In genomic region chr7:139177696-139178095, GRCh38 we compare ENCODE assay signal across 39 cellular contexts.
"Had no signal": no experiment of that assay in that cellular context is flagged by ENCODE, and none has a peak within 500 bp of the region (broad histone marks: within the 10 kb centered on the region; RNA-seq: fewer than 3 reads in every experiment).

No MANE protein-coding gene starts in this region.

- ATAC-seq: activated naive CD4-positive, alpha-beta T cell treated with anti-CD3 and anti-CD28 coated beads, Interleukin-2, amount 50 U/mL, for 72 hours; activated naive CD8-positive, alpha-beta T cell treated with anti-CD3 and anti-CD28 coated beads, Interleukin-2, amount 50 U/mL, for 24 hours; activated T-cell treated with anti-CD3 and anti-CD28 coated beads, Interleukin-2, amount 50 U/mL, for 4 hours; activated T-cell treated with anti-CD3 and anti-CD28 coated beads, Interleukin-2, amount 50 U/mL, for 72 hours; activated T-helper 17 cell treated with anti-CD3 and anti-CD28 coated beads, Interleukin-2, amount 50 U/mL, for 72 hours; body of pancreas had no signal

- H3K27ac ChIP-seq: adrenal gland, ascending aorta, body of pancreas, brain microvascular endothelial cell, breast epithelium, cardiac muscle cell had no signal

- H3K9me3 Mint-ChIP-seq: activated naive CD4-positive, alpha-beta T cell treated with anti-CD3 and anti-CD28 coated beads for 36 hours; activated naive CD4-positive, alpha-beta T cell treated with anti-CD3 and anti-CD28 coated beads, Interleukin-2, amount 10 ng/mL, durations not matched to agents 7 days and 5 days; activated naive CD4-positive, alpha-beta T cell treated with anti-CD3 and anti-CD28 coated beads, Interleukin-2, amount 50 U/mL, for 24 hours; activated naive CD4-positive, alpha-beta T cell treated with anti-CD3 and anti-CD28 coated beads, Interleukin-2, amount 50 U/mL, for 72 hours; activated naive CD8-positive, alpha-beta T cell treated with anti-CD3 and anti-CD28 coated beads for 36 hours; activated naive CD8-positive, alpha-beta T cell treated with anti-CD3 and anti-CD28 coated beads, Interleukin-2, amount 10 ng/mL, durations not matched to agents 7 days and 5 days; activated naive CD8-positive, alpha-beta T cell treated with anti-CD3 and anti-CD28 coated beads, Interleukin-2, amount 50 U/mL, for 24 hours; activated T-cell treated with anti-CD3 and anti-CD28 coated beads, Interleukin-2, amount 50 U/mL, for 24 hours; activated T-cell treated with anti-CD3 and anti-CD28 coated beads, Interleukin-2, amount 50 U/mL, for 4 hours; activated T-cell treated with anti-CD3 and anti-CD28 coated beads, Interleukin-2, amount 50 U/mL, for 72 hours; activated T-helper 1 cell treated with anti-CD3 and anti-CD28 coated beads, Interleukin-12 subunit alpha, Interleukin-12 subunit beta, Interleukin-2, Interleukin-4 antibody, amounts not matched to agents 30 ng/mL and 10 ng/mL and 1 ng/mL, durations not matched to agents 14 hours and 24 hours and 36 hours; activated T-helper 17 cell treated with anti-CD3 and anti-CD28 coated beads, Interleukin-2, amount 50 U/mL, for 72 hours; activated T-helper 2 cell treated with anti-CD3 and anti-CD28 coated beads, Interferon-gamma antibody, Interleukin-2, Interleukin-4, amounts not matched to agents 10 μg/mL and 5 μg/mL and 100 μg/mL, durations not matched to agents 14 hours and 24 hours and 36 hours; brain; central memory CD8-positive, alpha-beta T cell had no signal

- H3K4me1 Mint-ChIP-seq: activated naive CD4-positive, alpha-beta T cell treated with anti-CD3 and anti-CD28 coated beads, Interleukin-2, amount 10 ng/mL, durations not matched to agents 7 days and 5 days; activated naive CD4-positive, alpha-beta T cell treated with anti-CD3 and anti-CD28 coated beads, Interleukin-2, amount 50 U/mL, for 24 hours; activated naive CD8-positive, alpha-beta T cell treated with anti-CD3 and anti-CD28 coated beads for 36 hours; activated naive CD8-positive, alpha-beta T cell treated with anti-CD3 and anti-CD28 coated beads, Interleukin-2, amount 10 ng/mL, durations not matched to agents 7 days and 5 days; activated naive CD8-positive, alpha-beta T cell treated with anti-CD3 and anti-CD28 coated beads, Interleukin-2, amount 50 U/mL, for 24 hours; activated T-helper 17 cell treated with anti-CD3 and anti-CD28 coated beads, Interleukin-2, amount 50 U/mL, for 72 hours; brain; central memory CD8-positive, alpha-beta T cell had no signal

- H3K27me3 Mint-ChIP-seq: activated naive CD4-positive, alpha-beta T cell treated with anti-CD3 and anti-CD28 coated beads, Interleukin-2, amount 10 ng/mL, durations not matched to agents 7 days and 5 days; activated naive CD4-positive, alpha-beta T cell treated with anti-CD3 and anti-CD28 coated beads, Interleukin-2, amount 50 U/mL, for 24 hours; activated naive CD8-positive, alpha-beta T cell; activated naive CD8-positive, alpha-beta T cell treated with anti-CD3 and anti-CD28 coated beads for 36 hours; activated naive CD8-positive, alpha-beta T cell treated with anti-CD3 and anti-CD28 coated beads, Interleukin-2, amount 10 ng/mL, durations not matched to agents 7 days and 5 days; activated naive CD8-positive, alpha-beta T cell treated with anti-CD3 and anti-CD28 coated beads, Interleukin-2, amount 50 U/mL, for 24 hours; activated T-cell treated with anti-CD3 and anti-CD28 coated beads, Interleukin-2, amount 50 U/mL, for 24 hours; activated T-helper 17 cell treated with anti-CD3 and anti-CD28 coated beads, Interleukin-2, amount 50 U/mL, for 72 hours; brain; central memory CD8-positive, alpha-beta T cell had no signal

- DNase-seq: activated effector memory CD4-positive, alpha-beta T cell treated with anti-CD3 and anti-CD28 coated beads, Interleukin-2, amount 50 U/mL, for 16 hours; activated effector memory CD4-positive, alpha-beta T cell treated with Interleukin-2 at 50 U/mL for 16 hours; activated gamma-delta T cell; activated gamma-delta T cell treated with Interleukin-2 at 50 U/mL for 16 hours; activated naive CD4-positive, alpha-beta T cell; activated naive CD4-positive, alpha-beta T cell treated with anti-CD3 and anti-CD28 coated beads for 36 hours; activated naive CD4-positive, alpha-beta T cell treated with anti-CD3 and anti-CD28 coated beads, Interleukin-2, amount 10 ng/mL, durations not matched to agents 7 days and 5 days; activated naive CD4-positive, alpha-beta T cell treated with anti-CD3 and anti-CD28 coated beads, Interleukin-2, amount 50 U/mL, for 16 hours; activated naive CD4-positive, alpha-beta T cell treated with Interleukin-2 at 50 U/mL for 16 hours; activated naive CD8-positive, alpha-beta T cell treated with anti-CD3 and anti-CD28 coated beads for 36 hours; activated naive CD8-positive, alpha-beta T cell treated with anti-CD3 and anti-CD28 coated beads, Interleukin-2, amount 10 ng/mL, durations not matched to agents 7 days and 5 days; activated naive CD8-positive, alpha-beta T cell treated with anti-CD3 and anti-CD28 coated beads, Interleukin-2, amount 50 U/mL, for 24 hours; activated T-cell treated with anti-CD3 and anti-CD28 coated beads, Interleukin-2, amount 50 U/mL, for 24 hours; activated T-cell treated with anti-CD3 and anti-CD28 coated beads, Interleukin-2, amount 50 U/mL, for 4 hours; activated T-cell treated with anti-CD3 and anti-CD28 coated beads, Interleukin-2, amount 50 U/mL, for 48 hours; activated T-cell treated with anti-CD3 and anti-CD28 coated beads, Interleukin-2, amount 50 U/mL, for 72 hours; adrenal gland; amniotic stem cell; amygdala; anterior cingulate cortex; aorta; body of pancreas; brain microvascular endothelial cell; caudate nucleus; central memory CD4-positive, alpha-beta T cell; cerebellar nuclear complex had no signal

- H3K4me3 ChIP-seq: adrenal gland, ascending aorta, body of pancreas, breast epithelium, cardiac muscle cell had no signal

- H3K27ac Mint-ChIP-seq: activated naive CD4-positive, alpha-beta T cell treated with anti-CD3 and anti-CD28 coated beads for 36 hours; activated naive CD4-positive, alpha-beta T cell treated with anti-CD3 and anti-CD28 coated beads, Interleukin-2, amount 10 ng/mL, durations not matched to agents 7 days and 5 days; activated naive CD4-positive, alpha-beta T cell treated with anti-CD3 and anti-CD28 coated beads, Interleukin-2, amount 50 U/mL, for 24 hours; activated naive CD4-positive, alpha-beta T cell treated with anti-CD3 and anti-CD28 coated beads, Interleukin-2, amount 50 U/mL, for 72 hours; activated naive CD8-positive, alpha-beta T cell; activated naive CD8-positive, alpha-beta T cell treated with anti-CD3 and anti-CD28 coated beads for 36 hours; activated naive CD8-positive, alpha-beta T cell treated with anti-CD3 and anti-CD28 coated beads, Interleukin-2, amount 10 ng/mL, durations not matched to agents 7 days and 5 days; activated naive CD8-positive, alpha-beta T cell treated with anti-CD3 and anti-CD28 coated beads, Interleukin-2, amount 50 U/mL, for 24 hours; activated T-cell treated with anti-CD3 and anti-CD28 coated beads, Interleukin-2, amount 50 U/mL, for 24 hours; activated T-cell treated with anti-CD3 and anti-CD28 coated beads, Interleukin-2, amount 50 U/mL, for 72 hours; activated T-helper 1 cell treated with anti-CD3 and anti-CD28 coated beads, Interleukin-12 subunit alpha, Interleukin-12 subunit beta, Interleukin-2, Interleukin-4 antibody, amounts not matched to agents 30 ng/mL and 10 ng/mL and 1 ng/mL, durations not matched to agents 14 hours and 24 hours and 36 hours; activated T-helper 17 cell treated with anti-CD3 and anti-CD28 coated beads, Interleukin-2, amount 50 U/mL, for 72 hours; activated T-helper 2 cell treated with anti-CD3 and anti-CD28 coated beads, Interferon-gamma antibody, Interleukin-2, Interleukin-4, amounts not matched to agents 10 μg/mL and 5 μg/mL and 100 μg/mL, durations not matched to agents 14 hours and 24 hours and 36 hours; brain had no signal

- H3K4me1 ChIP-seq: adrenal gland, ascending aorta, body of pancreas, breast epithelium had no signal

- H3K9me3 ChIP-seq: adrenal gland, ascending aorta, body of pancreas, breast epithelium had no signal

- H3K27me3 ChIP-seq: adrenal gland, ascending aorta, body of pancreas, brain microvascular endothelial cell, breast epithelium, cardiac muscle cell had no signal

- H3K36me3 ChIP-seq: adrenal gland, brain microvascular endothelial cell, breast epithelium had no signal

- FAIRE-seq: astrocyte, bronchial epithelial cell had no signal

- H3K4me3 Mint-ChIP-seq: activated naive CD4-positive, alpha-beta T cell treated with anti-CD3 and anti-CD28 coated beads for 36 hours; activated naive CD4-positive, alpha-beta T cell treated with anti-CD3 and anti-CD28 coated beads, Interleukin-2, amount 10 ng/mL, durations not matched to agents 7 days and 5 days; activated naive CD4-positive, alpha-beta T cell treated with anti-CD3 and anti-CD28 coated beads, Interleukin-2, amount 50 U/mL, for 24 hours; activated naive CD8-positive, alpha-beta T cell; activated naive CD8-positive, alpha-beta T cell treated with anti-CD3 and anti-CD28 coated beads for 36 hours; activated naive CD8-positive, alpha-beta T cell treated with anti-CD3 and anti-CD28 coated beads, Interleukin-2, amount 10 ng/mL, durations not matched to agents 7 days and 5 days; activated naive CD8-positive, alpha-beta T cell treated with anti-CD3 and anti-CD28 coated beads, Interleukin-2, amount 50 U/mL, for 24 hours; activated T-cell treated with anti-CD3 and anti-CD28 coated beads, Interleukin-2, amount 50 U/mL, for 24 hours; activated T-cell treated with anti-CD3 and anti-CD28 coated beads, Interleukin-2, amount 50 U/mL, for 4 hours; activated T-cell treated with anti-CD3 and anti-CD28 coated beads, Interleukin-2, amount 50 U/mL, for 72 hours; activated T-helper 1 cell treated with anti-CD3 and anti-CD28 coated beads, Interleukin-12 subunit alpha, Interleukin-12 subunit beta, Interleukin-2, Interleukin-4 antibody, amounts not matched to agents 30 ng/mL and 10 ng/mL and 1 ng/mL, durations not matched to agents 14 hours and 24 hours and 36 hours; activated T-helper 17 cell treated with anti-CD3 and anti-CD28 coated beads, Interleukin-2, amount 50 U/mL, for 72 hours; brain; central memory CD8-positive, alpha-beta T cell had no signal
